In genomic region chrX:8845060-8845459, GRCh38 we compare ENCODE assay signal across 17 cellular contexts. TPM values are rescaled to one million over a fixed set of nuclear protein-coding genes. Genes with fewer than 3 reads are reported as not detected.
DNase-seq lines count a peak whose midpoint lies in the region; ATAC-seq and TF ChIP-seq lines count a peak whose summit lies in the region.
"Had no signal": no experiment of that assay in that cellular context is flagged by ENCODE, and none has a peak within 500 bp of the region (broad histone marks: within the 10 kb centered on the region; RNA-seq: fewer than 3 reads in every experiment).

No MANE protein-coding gene starts in this region.

- H3K4me3 ChIP-seq in left ventricle myocardium inferior (no peak overlapping the region), Panc1 (ENCODE audit: low read depth in 2 of 2, low read length in 2 of 2) (0 out of 4 replicates have a peak overlapping the region, but pooled peaks of 1 of the 2 experiments have one; percentile 4), fibroblast of pulmonary artery (replicated peaks; ENCODE audit: low read depth, low read length) (no peak overlapping the region)
- H3K4me3 ChIP-seq: ovary, tibial artery had no signal

- CTCF ChIA-PET in Panc1 (lab: Charles Lee) = no interaction called here

- in situ Hi-C loops in Panc1 (cut with HindIII; ENCODE audit: low pct_unique_long_range_greater_than_20kb, low sequenced_read_pairs) = no loop called here

- POLR2A ChIA-PET in Panc1 (lab: Charles Lee) = no interaction called here

- no peak overlapping the region for H3K27ac ChIP-seq in left ventricle myocardium inferior (replicated peaks)
- H3K27ac ChIP-seq in Panc1 (ENCODE audit: low read length) = no peak overlapping the region
- H3K27ac ChIP-seq: ovary, tibial artery had no signal

- no peak for ATAC-seq in left cardiac atrium
- ATAC-seq in Panc1 = 0 out of 2 replicates have a peak, but pooled peaks have one; percentile 56
- no peak for ATAC-seq in GM21447 (IDR thresholded peaks at IDR 0.05; ENCODE audit: unreplicated experiment)
- no peak for ATAC-seq in natural killer cell treated with Interleukin-12 subunit alpha and Interleukin-12 subunit beta and Interleukin-15 and Interleukin-18, amount 100 ng/mL, for 72 hours
- no peak for ATAC-seq in GM18505 (IDR thresholded peaks at IDR 0.05; ENCODE audit: unreplicated experiment)

- no peak overlapping the region for H3K4me3 Mint-ChIP-seq in natural killer cell treated with Interleukin-12 subunit alpha and Interleukin-12 subunit beta and Interleukin-15 and Interleukin-18, amount 100 ng/mL, for 72 hours
- H3K4me3 Mint-ChIP-seq: activated naive CD4-positive, alpha-beta T cell treated with anti-CD3 and anti-CD28 coated beads, Interleukin-2, amount 50 U/mL, for 24 hours; IgD-negative memory B cell had no signal

- no peaks in the 10 kb centered on the region for H3K4me1 Mint-ChIP-seq in natural killer cell treated with Interleukin-12 subunit alpha and Interleukin-12 subunit beta and Interleukin-15 and Interleukin-18, amount 100 ng/mL, for 72 hours (ENCODE audit: low read depth in 2 of 2)
- H3K4me1 Mint-ChIP-seq: activated naive CD4-positive, alpha-beta T cell treated with anti-CD3 and anti-CD28 coated beads, Interleukin-2, amount 50 U/mL, for 24 hours had no signal

- TF ChIP-seq POLR2A in GM18505 (IDR thresholded peaks at IDR 0.05; ENCODE audit: borderline replicate concordance, extremely low read depth, insufficient read depth, insufficient read length) = no peak

- DNase-seq in left ventricle myocardium inferior (no peak), left cardiac atrium (no peak), Panc1 (ENCODE audit: low read depth, low spot score) (no peak), fibroblast of pulmonary artery (ENCODE audit: low read depth) (peak; percentile 53), amygdala (lab: John Stamatoyannopoulos, UW) (no peak)
- no peak for DNase-seq in natural killer cell treated with Interleukin-12 subunit alpha and Interleukin-12 subunit beta and Interleukin-15 and Interleukin-18, amount 100 ng/mL, for 72 hours (ENCODE audit: low spot score)
- DNase-seq: NCI-H187, NCI-H748 treated with DMSO at 0.1 percent for 48 hours, ovary, SHP77 treated with DMSO at 0.1 percent for 48 hours, tibial artery had no signal

- H3K27me3 ChIP-seq in left ventricle myocardium inferior (ENCODE audit: low read depth) = no peaks in the 10 kb centered on the region
- no peaks in the 10 kb centered on the region; the same call in 1 of the 2 replicates for H3K27me3 ChIP-seq in Panc1 (ENCODE audit: control insufficient read depth, insufficient read depth, low read length)
- H3K27me3 ChIP-seq: ovary, tibial artery had no signal

- no peaks in the 10 kb centered on the region for H3K9me3 Mint-ChIP-seq in natural killer cell treated with Interleukin-12 subunit alpha and Interleukin-12 subunit beta and Interleukin-15 and Interleukin-18, amount 100 ng/mL, for 72 hours
- H3K9me3 Mint-ChIP-seq: activated naive CD4-positive, alpha-beta T cell treated with anti-CD3 and anti-CD28 coated beads, Interleukin-2, amount 50 U/mL, for 24 hours had no signal

- peaks cover 16 to 17% of the 10 kb centered on the region in 2 donors for H3K27me3 Mint-ChIP-seq in natural killer cell treated with Interleukin-12 subunit alpha and Interleukin-12 subunit beta and Interleukin-15 and Interleukin-18, amount 100 ng/mL, for 72 hours
- H3K27me3 Mint-ChIP-seq: activated naive CD4-positive, alpha-beta T cell treated with anti-CD3 and anti-CD28 coated beads, Interleukin-2, amount 50 U/mL, for 24 hours had no signal

- H3K36me3 ChIP-seq in left ventricle myocardium inferior = no peaks in the 10 kb centered on the region
- H3K36me3 ChIP-seq in Panc1 (ENCODE audit: control insufficient read depth, insufficient read depth, low read length) = no peaks in the 10 kb centered on the region
- H3K36me3 ChIP-seq: ovary, tibial artery had no signal

- no TSS peak for BruUV-seq in Panc1 (replicated peaks; lab: Mats Ljungman, UMichigan)

- H3K4me1 ChIP-seq in left ventricle myocardium inferior (no peaks in the 10 kb centered on the region), Panc1 (ENCODE audit: control insufficient read depth, insufficient read depth, low read length) (no peaks in the 10 kb centered on the region)
- H3K4me1 ChIP-seq: tibial artery had no signal

- no peaks in the 10 kb centered on the region for H3K36me3 Mint-ChIP-seq in natural killer cell treated with Interleukin-12 subunit alpha and Interleukin-12 subunit beta and Interleukin-15 and Interleukin-18, amount 100 ng/mL, for 72 hours
- H3K36me3 Mint-ChIP-seq: activated naive CD4-positive, alpha-beta T cell treated with anti-CD3 and anti-CD28 coated beads, Interleukin-2, amount 50 U/mL, for 24 hours; IgD-negative memory B cell had no signal

- no peak overlapping the region for H3K27ac Mint-ChIP-seq in natural killer cell treated with Interleukin-12 subunit alpha and Interleukin-12 subunit beta and Interleukin-15 and Interleukin-18, amount 100 ng/mL, for 72 hours
- H3K27ac Mint-ChIP-seq: activated naive CD4-positive, alpha-beta T cell treated with anti-CD3 and anti-CD28 coated beads, Interleukin-2, amount 50 U/mL, for 24 hours; IgD-negative memory B cell had no signal

- TF ChIP-seq CTCF in left ventricle myocardium inferior (IDR thresholded peaks at IDR 0.05; ENCODE audit: borderline replicate concordance) (peak; percentile 8), Panc1 (IDR thresholded peaks at IDR 0.05) (peak; percentile 22; the same call in 1 of the 2 replicates), fibroblast of pulmonary artery (IDR thresholded peaks at IDR 0.05; ENCODE audit: low read length, missing control alignments) (peak; percentile 17)

- no peaks in the 10 kb centered on the region for H3K9me3 ChIP-seq in left ventricle myocardium inferior (replicated peaks)
- H3K9me3 ChIP-seq in Panc1 (ENCODE audit: control insufficient read depth, insufficient read depth, low read depth, low read length) = no peaks in the 10 kb centered on the region
- H3K9me3 ChIP-seq: ovary, tibial artery had no signal

- intact Hi-C loops in left ventricle myocardium inferior (cut with micrococcal nuclease) = no loop called here
- intact Hi-C loops in left cardiac atrium (cut with DNase I) = no loop called here
- intact Hi-C loops in Panc1 (cut with micrococcal nuclease; ENCODE audit: unreplicated experiment) = no loop called here

RNA-seq across cellular contexts. Expression of gene FAM9A, which starts 43.9 kb away (rescaled TPM):
- total RNA-seq in left ventricle myocardium inferior (not detected), left cardiac atrium (not detected), Panc1 (2021; ENCODE audit: unreplicated experiment) (not detected)
- not detected for polyA plus RNA-seq in Panc1 (2012; ENCODE audit: insufficient read length)
- total RNA-seq in natural killer cell treated with Interleukin-12 subunit alpha and Interleukin-12 subunit beta and Interleukin-15 and Interleukin-18, amount 100 ng/mL, for 72 hours = not detected
- total RNA-seq: mesenteric fat pad, ovary had no signal
- polyA plus RNA-seq: esophagus, IgD-negative memory B cell, ovary had no signal
